15 cellular contexts compared by ENCODE assay signal in genomic region chr12:70989232-70989631, GRCh38.
DNase-seq lines count a peak whose midpoint lies in the region; TF ChIP-seq lines count a peak whose summit lies in the region.
"Had no signal": no experiment of that assay in that cellular context is flagged by ENCODE, and none has a peak within 500 bp of the region (broad histone marks: within the 10 kb centered on the region; RNA-seq: fewer than 3 reads in every experiment).

No MANE protein-coding gene starts in this region.

- no peak overlapping the region for H3K4me3 ChIP-seq in breast epithelium
- no peak overlapping the region for H3K4me3 ChIP-seq in choroid plexus epithelial cell (ENCODE audit: low read depth, low read length)
- no peak overlapping the region for H3K4me3 ChIP-seq in fibroblast of the aortic adventitia (ENCODE audit: low read depth, low read length)
- no peak overlapping the region for H3K4me3 ChIP-seq in Karpas-422 (ENCODE audit: low read length)
- H3K4me3 ChIP-seq: BLaER1 treated with 17β-estradiol and CSF1 and Interleukin-3, amounts not matched to agents 10 nM and 100 nM; GM12878; GM23248 had no signal

- H3K9ac ChIP-seq in Karpas-422 (ENCODE audit: low read length), result no peak overlapping the region
- H3K9ac ChIP-seq: BLaER1 treated with 17β-estradiol and CSF1 and Interleukin-3, amounts not matched to agents 10 nM and 100 nM; GM23248 had no signal

- no peak overlapping the region for H3K4me2 ChIP-seq in Karpas-422 (ENCODE audit: low read depth, low read length, poor library complexity, severe bottlenecking)
- H3K4me2 ChIP-seq: BLaER1 treated with 17β-estradiol and CSF1 and Interleukin-3, amounts not matched to agents 10 nM and 100 nM had no signal

- H3K9me3 ChIP-seq in breast epithelium, result no peaks in the 10 kb centered on the region
- no peaks in the 10 kb centered on the region for H3K9me3 ChIP-seq in Karpas-422 (ENCODE audit: low read length)
- H3K9me3 ChIP-seq: BLaER1 treated with 17β-estradiol and CSF1 and Interleukin-3, amounts not matched to agents 10 nM and 100 nM had no signal

- H3K27ac ChIP-seq in breast epithelium (no peak overlapping the region), Karpas-422 (ENCODE audit: low read length) (no peak overlapping the region)
- H3K27ac ChIP-seq: 22Rv1; BLaER1 treated with 17β-estradiol and CSF1 and Interleukin-3, amounts not matched to agents 10 nM and 100 nM; GM23248; HL-60 had no signal

- H3K27me3 ChIP-seq in breast epithelium (no peaks in the 10 kb centered on the region), Karpas-422 (ENCODE audit: low read length) (no peaks in the 10 kb centered on the region)
- H3K27me3 ChIP-seq: BLaER1 treated with 17β-estradiol and CSF1 and Interleukin-3, amounts not matched to agents 10 nM and 100 nM had no signal

- H2AFZ ChIP-seq in Karpas-422 (ENCODE audit: low read length), result no peak overlapping the region
- H2AFZ ChIP-seq: GM23248 had no signal

- TF ChIP-seq CTCF in MCF 10A (IDR thresholded peaks at IDR 0.05; ENCODE audit: unreplicated experiment) (no peak), breast epithelium (IDR thresholded peaks at IDR 0.05) (no peak), choroid plexus epithelial cell (conservative IDR thresholded peaks at IDR 0.05; ENCODE audit: low read depth, low read length) (no peak), fibroblast of the aortic adventitia (IDR thresholded peaks at IDR 0.05; ENCODE audit: insufficient read depth, low read length) (no peak)

- H3K36me3 Mint-ChIP-seq in MCF 10A (ENCODE audit: insufficient read depth, unreplicated experiment), result no peaks in the 10 kb centered on the region
- H3K36me3 Mint-ChIP-seq in activated CD4-positive, alpha-beta memory T cell treated with anti-CD3 and anti-CD28 coated beads, Interleukin-2, amount 10 ng/mL, durations not matched to agents 7 days and 5 days (ENCODE audit: low read depth), result no peaks in the 10 kb centered on the region
- H3K36me3 Mint-ChIP-seq: CD4-positive, CD25-positive, alpha-beta regulatory T cell had no signal

- intact Hi-C loops in MCF 10A (cut with micrococcal nuclease) (no loop called here), breast epithelium (cut with DNase I; ENCODE audit: low total_unique reads) (no loop called here)

- H3K4me3 Mint-ChIP-seq in MCF 10A (ENCODE audit: unreplicated experiment), result no peak overlapping the region
- no peak overlapping the region for H3K4me3 Mint-ChIP-seq in activated CD4-positive, alpha-beta memory T cell treated with anti-CD3 and anti-CD28 coated beads, Interleukin-2, amount 10 ng/mL, durations not matched to agents 7 days and 5 days
- H3K4me3 Mint-ChIP-seq: CD4-positive, CD25-positive, alpha-beta regulatory T cell had no signal

- POLR2A ChIA-PET in MCF 10A (lab: Yijun Ruan, JAX), result interaction anchor here (2.6 kb wide), 1 partner anchor 26 kb away, joined by 6 read pairs; no protein-coding TSS in a partner anchor
- POLR2A ChIA-PET in activated CD4-positive, alpha-beta memory T cell treated with anti-CD3 and anti-CD28 coated beads, Interleukin-2, amount 10 ng/mL, durations not matched to agents 7 days and 5 days (lab: Charles Lee), result no interaction called here

- peaks cover 0 to under 1% of the 10 kb centered on the region in 2 donors for H3K4me1 ChIP-seq in breast epithelium
- H3K4me1 ChIP-seq in Karpas-422 (ENCODE audit: low read length), result no peaks in the 10 kb centered on the region
- H3K4me1 ChIP-seq: BLaER1 treated with 17β-estradiol and CSF1 and Interleukin-3, amounts not matched to agents 10 nM and 100 nM had no signal

- H3K79me2 ChIP-seq in Karpas-422 (ENCODE audit: low read length), result no peaks in the 10 kb centered on the region

- H3K27me3 Mint-ChIP-seq in MCF 10A (ENCODE audit: insufficient read depth, unreplicated experiment), result no peaks in the 10 kb centered on the region
- H3K27me3 Mint-ChIP-seq in activated CD4-positive, alpha-beta memory T cell treated with anti-CD3 and anti-CD28 coated beads, Interleukin-2, amount 10 ng/mL, durations not matched to agents 7 days and 5 days, result no peaks in the 10 kb centered on the region
- H3K27me3 Mint-ChIP-seq: CD4-positive, CD25-positive, alpha-beta regulatory T cell had no signal

- peak; percentile 52 for DNase-seq in MCF 10A (ENCODE audit: unreplicated experiment)
- DNase-seq in breast epithelium (ENCODE audit: low spot score in 2 of 2), result no peak
- DNase-seq in choroid plexus epithelial cell (ENCODE audit: low read depth), result peak; percentile 43
- DNase-seq in fibroblast of the aortic adventitia (ENCODE audit: low read depth), result peak; percentile 42
- DNase-seq in activated CD4-positive, alpha-beta memory T cell treated with anti-CD3 and anti-CD28 coated beads, Interleukin-2, amount 10 ng/mL, durations not matched to agents 7 days and 5 days, result no peak
- DNase-seq in Karpas-422, result no peak
- no peak for DNase-seq in MV-4-11 (lab: John Stamatoyannopoulos, UW)
- DNase-seq: AML-193; CD4-positive, CD25-positive, alpha-beta regulatory T cell; DMS 273 treated with DMSO at 0.1 percent for 48 hours; GM23248 had no signal

- no TSS peak for BruUV-seq in MCF 10A (replicated peaks; lab: Mats Ljungman, UMichigan)

- H3K9me3 Mint-ChIP-seq in MCF 10A (ENCODE audit: unreplicated experiment), result no peaks in the 10 kb centered on the region
- H3K9me3 Mint-ChIP-seq in activated CD4-positive, alpha-beta memory T cell treated with anti-CD3 and anti-CD28 coated beads, Interleukin-2, amount 10 ng/mL, durations not matched to agents 7 days and 5 days, result peaks cover 3% of the 10 kb centered on the region

- CTCF ChIA-PET in MCF 10A (lab: Yijun Ruan, JAX), result interaction anchor here (0.6 to 1.0 kb wide), 3 partner anchors 10 to 104 kb away, joined by 3 to 4 read pairs (median 3); no protein-coding TSS in a partner anchor
- CTCF ChIA-PET in activated CD4-positive, alpha-beta memory T cell treated with anti-CD3 and anti-CD28 coated beads, Interleukin-2, amount 10 ng/mL, durations not matched to agents 7 days and 5 days (lab: Charles Lee), result interaction anchor here (0.6 kb wide), 1 partner anchor 62 kb away, joined by 3 read pairs; no protein-coding TSS in a partner anchor

- peak overlapping the region; percentile 42 for H3K27ac Mint-ChIP-seq in MCF 10A (ENCODE audit: low read depth, unreplicated experiment)
- H3K27ac Mint-ChIP-seq in activated CD4-positive, alpha-beta memory T cell treated with anti-CD3 and anti-CD28 coated beads, Interleukin-2, amount 10 ng/mL, durations not matched to agents 7 days and 5 days, result no peak overlapping the region
- H3K27ac Mint-ChIP-seq: CD4-positive, CD25-positive, alpha-beta regulatory T cell had no signal

- H3K36me3 ChIP-seq in breast epithelium, result no peaks in the 10 kb centered on the region
- no peaks in the 10 kb centered on the region for H3K36me3 ChIP-seq in Karpas-422 (ENCODE audit: insufficient read depth, low read length)
- H3K36me3 ChIP-seq: BLaER1 treated with 17β-estradiol and CSF1 and Interleukin-3, amounts not matched to agents 10 nM and 100 nM had no signal

- H3K9me2 ChIP-seq in Karpas-422 (replicated peaks; ENCODE audit: insufficient read depth, low read length), result no peaks in the 10 kb centered on the region

- no peak for TF ChIP-seq POLR2A in breast epithelium (IDR thresholded peaks at IDR 0.05)

- no peaks in the 10 kb centered on the region for H4K20me1 ChIP-seq in Karpas-422 (ENCODE audit: insufficient read depth, low read depth, low read length)
- H4K20me1 ChIP-seq: BLaER1 treated with 17β-estradiol and CSF1 and Interleukin-3, amounts not matched to agents 10 nM and 100 nM had no signal

- H3K4me1 Mint-ChIP-seq in MCF 10A (ENCODE audit: insufficient read depth, unreplicated experiment), result peaks cover 47% of the 10 kb centered on the region
- no peaks in the 10 kb centered on the region for H3K4me1 Mint-ChIP-seq in activated CD4-positive, alpha-beta memory T cell treated with anti-CD3 and anti-CD28 coated beads, Interleukin-2, amount 10 ng/mL, durations not matched to agents 7 days and 5 days
- H3K4me1 Mint-ChIP-seq: CD4-positive, CD25-positive, alpha-beta regulatory T cell had no signal

Comparison
In these comparisons a context has a peak if more than half of its experiments do, and no peak if none do; other contexts are left out.
1. DNase-seq: peak in MCF 10A (single experiment), choroid plexus epithelial cell (single experiment) and fibroblast of the aortic adventitia (single experiment); none in breast epithelium (0 of 2), activated CD4-positive, alpha-beta memory T cell treated with anti-CD3 and anti-CD28 coated beads, Interleukin-2, amount 10 ng/mL, durations not matched to agents 7 days and 5 days (single experiment), Karpas-422 (single experiment) and MV-4-11 (single experiment).